ENCODE assay signal across 8 cellular contexts in the genomic region with DNA sequence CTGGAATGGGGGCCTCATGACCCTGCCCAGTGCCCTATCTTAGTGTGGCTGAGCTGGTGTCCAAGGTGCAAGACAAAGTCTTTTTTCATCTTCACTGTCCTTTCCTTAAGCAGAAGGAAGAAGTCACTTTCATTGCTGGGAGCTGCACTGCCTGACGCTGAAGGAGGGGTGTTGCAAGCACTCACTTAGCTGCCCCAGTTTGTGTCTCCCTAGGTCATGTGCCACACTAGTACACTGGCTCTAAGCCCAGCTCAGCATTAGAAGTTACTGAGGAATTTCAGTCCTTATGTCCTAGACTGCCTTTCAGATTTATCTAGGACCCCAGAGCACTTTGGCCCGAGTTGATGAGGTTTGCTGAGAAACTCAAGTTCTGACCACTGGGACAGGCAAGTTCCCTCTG.
"Had no signal": no experiment of that assay in that cellular context is flagged by ENCODE, and none has a peak within 500 bp of the region (broad histone marks: within the 10 kb centered on the region; RNA-seq: fewer than 3 reads in every experiment).

No MANE protein-coding gene starts in this region.

- H3K27ac ChIP-seq: HL-60 had no signal

- DNase-seq: GOT3, H9, HCEC 1CT, IMR-90, KG1 had no signal

- ATAC-seq: K562 had no signal

- FAIRE-seq: H54, K562 had no signal

- H3K4me3 ChIP-seq: K562 had no signal
